1 cellular context compared by ENCODE assay signal in genomic region chr1:20290624-20291597, GRCh38.
TF ChIP-seq lines count a peak whose summit lies in the region.

A gene with protein sequence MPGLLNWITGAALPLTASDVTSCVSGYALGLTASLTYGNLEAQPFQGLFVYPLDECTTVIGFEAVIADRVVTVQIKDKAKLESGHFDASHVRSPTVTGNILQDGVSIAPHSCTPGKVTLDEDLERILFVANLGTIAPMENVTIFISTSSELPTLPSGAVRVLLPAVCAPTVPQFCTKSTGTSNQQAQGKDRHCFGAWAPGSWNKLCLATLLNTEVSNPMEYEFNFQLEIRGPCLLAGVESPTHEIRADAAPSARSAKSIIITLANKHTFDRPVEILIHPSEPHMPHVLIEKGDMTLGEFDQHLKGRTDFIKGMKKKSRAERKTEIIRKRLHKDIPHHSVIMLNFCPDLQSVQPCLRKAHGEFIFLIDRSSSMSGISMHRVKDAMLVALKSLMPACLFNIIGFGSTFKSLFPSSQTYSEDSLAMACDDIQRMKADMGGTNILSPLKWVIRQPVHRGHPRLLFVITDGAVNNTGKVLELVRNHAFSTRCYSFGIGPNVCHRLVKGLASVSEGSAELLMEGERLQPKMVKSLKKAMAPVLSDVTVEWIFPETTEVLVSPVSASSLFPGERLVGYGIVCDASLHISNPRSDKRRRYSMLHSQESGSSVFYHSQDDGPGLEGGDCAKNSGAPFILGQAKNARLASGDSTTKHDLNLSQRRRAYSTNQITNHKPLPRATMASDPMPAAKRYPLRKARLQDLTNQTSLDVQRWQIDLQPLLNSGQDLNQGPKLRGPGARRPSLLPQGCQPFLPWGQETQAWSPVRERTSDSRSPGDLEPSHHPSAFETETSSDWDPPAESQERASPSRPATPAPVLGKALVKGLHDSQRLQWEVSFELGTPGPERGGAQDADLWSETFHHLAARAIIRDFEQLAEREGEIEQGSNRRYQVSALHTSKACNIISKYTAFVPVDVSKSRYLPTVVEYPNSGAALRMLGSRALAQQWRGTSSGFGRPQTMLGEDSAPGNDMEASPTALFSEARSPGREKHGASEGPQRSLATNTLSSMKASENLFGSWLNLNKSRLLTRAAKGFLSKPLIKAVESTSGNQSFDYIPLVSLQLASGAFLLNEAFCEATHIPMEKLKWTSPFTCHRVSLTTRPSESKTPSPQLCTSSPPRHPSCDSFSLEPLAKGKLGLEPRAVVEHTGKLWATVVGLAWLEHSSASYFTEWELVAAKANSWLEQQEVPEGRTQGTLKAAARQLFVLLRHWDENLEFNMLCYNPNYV (plus strand): TSS chr1:20290875. CDS start chr1:20310602, 19,727 bp downstream.

TF ChIP-seq in GM23338, 12 proteins besides CTCF, POLR2A, EP300 and RAD21 (continued from another document):
- TF ChIP-seq ETS1 (IDR thresholded peaks at IDR 0.05), result no peak
TF ChIP-seq in GM23338: peak in this region for 0.
